Comparison of ENCODE assay signal across 31 cellular contexts in the genomic region with DNA sequence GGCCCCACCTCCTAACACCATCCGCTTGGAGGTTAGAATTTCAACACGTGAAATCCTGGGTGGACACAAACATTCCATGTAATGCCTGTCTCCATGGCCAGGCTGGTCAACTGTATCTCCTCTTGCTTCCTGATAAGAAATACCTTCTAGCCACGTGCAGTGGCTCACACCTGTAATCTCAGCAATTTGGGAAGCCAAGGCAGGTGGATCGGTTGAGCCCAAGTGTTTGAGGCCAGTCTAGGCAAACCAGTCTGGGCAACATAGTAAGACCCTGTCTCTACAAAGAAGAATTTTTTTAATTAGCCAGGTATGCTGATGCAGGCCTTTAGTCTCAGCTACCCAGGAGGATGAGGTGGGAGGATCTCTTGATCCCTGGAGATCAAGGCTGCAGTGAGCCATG. TPM values are rescaled to one million over a fixed set of nuclear protein-coding genes. Genes with fewer than 3 reads are reported as not detected.
A peak's percentile ranks its signal among the peaks of the same experiment; 100 is the strongest.
DNase-seq lines count a peak whose midpoint lies in the region; ATAC-seq, FAIRE-seq and TF ChIP-seq lines count a peak whose summit lies in the region.
"Had no signal": no experiment of that assay in that cellular context is flagged by ENCODE, and none has a peak within 500 bp of the region (broad histone marks: within the 10 kb centered on the region; RNA-seq: fewer than 3 reads in every experiment).

No MANE protein-coding gene starts in this region.

- H3K27ac ChIP-seq in DND-41 (ENCODE audit: low read length), result no peak overlapping the region
- no peak overlapping the region for H3K27ac ChIP-seq in H1 (ENCODE audit: low read depth, low read length)
- H3K27ac ChIP-seq in trophoblast cell (ENCODE audit: low read depth, low read length), result no peak overlapping the region
- no peak overlapping the region for H3K27ac ChIP-seq in RWPE1
- H3K27ac ChIP-seq: 22Rv1; A549; BLaER1; BLaER1 treated with 17β-estradiol and CSF1 and Interleukin-3, amounts not matched to agents 10 nM and 100 nM; C4-2B had no signal

- H3K4me3 ChIP-seq in DND-41 (ENCODE audit: low read depth in 1 of 2, low read length in 2 of 2) (no peak overlapping the region), H1 (ENCODE audit: extremely low read depth in 1 of 4, insufficient read depth in 2 of 4, low read depth in 3 of 4, low read length in 4 of 4) (no peak overlapping the region), trophoblast cell (ENCODE audit: low read depth, low read length) (no peak overlapping the region)
- H3K4me3 ChIP-seq: A549; BLaER1; BLaER1 treated with 17β-estradiol and CSF1 and Interleukin-3, amounts not matched to agents 10 nM and 100 nM had no signal

- CTCF ChIA-PET in H1 (lab: Charles Lee; ENCODE audit: partially characterized antibody) (no interaction called here), RWPE1 (lab: Yijun Ruan, JAX) (no interaction called here)

- no peak overlapping the region for H3K56ac ChIP-seq in H1 (replicated peaks; ENCODE audit: insufficient read length, low read depth, low read length)

- H2AFZ ChIP-seq in DND-41 (ENCODE audit: low read depth, low read length), result no peak overlapping the region
- H2AFZ ChIP-seq in H1 (ENCODE audit: low read length), result no peak overlapping the region
- H2AFZ ChIP-seq in trophoblast cell (ENCODE audit: insufficient read depth, low read length, poor library complexity), result no peak overlapping the region

- no peak for FAIRE-seq in H1 (lab: Jason Lieb, UNC)
- FAIRE-seq: A204.1, A549, D721Med had no signal

- no peaks in the 10 kb centered on the region; the same call in 1 of the 2 replicates for H3K79me1 ChIP-seq in H1 (ENCODE audit: low read depth, low read length)
- no peaks in the 10 kb centered on the region for H3K79me1 ChIP-seq in trophoblast cell (ENCODE audit: low read length)

- H3K79me2 ChIP-seq in DND-41 (ENCODE audit: insufficient read depth, low read length) (no peaks in the 10 kb centered on the region), H1 (ENCODE audit: control insufficient read depth in 1 of 2, insufficient read depth in 2 of 2, low read length in 2 of 2) (no peaks in the 10 kb centered on the region), trophoblast cell (ENCODE audit: control insufficient read depth, insufficient read depth, low read length, poor library complexity) (no peaks in the 10 kb centered on the region)

- POLR2A ChIA-PET in H1 (lab: Charles Lee; ENCODE audit: partially characterized antibody) (no interaction called here), RWPE1 (lab: Yijun Ruan, JAX; ENCODE audit: low non-redundant PET) (no interaction called here)

- H3K9me3 ChIP-seq in DND-41 (ENCODE audit: insufficient read depth, low read length, severe bottlenecking) (no peaks in the 10 kb centered on the region), H1 (ENCODE audit: insufficient read depth in 2 of 2, low read depth in 1 of 2, low read length in 1 of 2) (no peaks in the 10 kb centered on the region), trophoblast cell (ENCODE audit: insufficient read depth, low read depth, low read length) (peaks cover 4% of the 10 kb centered on the region)
- H3K9me3 ChIP-seq: A549; BE2C; BLaER1; BLaER1 treated with 17β-estradiol and CSF1 and Interleukin-3, amounts not matched to agents 10 nM and 100 nM; Caco-2 had no signal

- no peak for TF ChIP-seq EP300 in H1 (IDR thresholded peaks at IDR 0.05; ENCODE audit: borderline replicate concordance in 1 of 2, low read depth in 2 of 2, low read length in 2 of 2)

- H3K27me3 ChIP-seq in DND-41 (ENCODE audit: insufficient read depth, low read length, poor library complexity), result no peaks in the 10 kb centered on the region
- no peaks in the 10 kb centered on the region; a peak in 1 of 7 replicates for H3K27me3 ChIP-seq in H1 (replicated peaks in 1 of 4; ENCODE audit: control insufficient read depth in 3 of 4, extremely low read depth in 1 of 4, insufficient read depth in 3 of 4, low read length in 3 of 4)
- no peaks in the 10 kb centered on the region for H3K27me3 ChIP-seq in trophoblast cell (ENCODE audit: insufficient read depth, low read length)
- H3K27me3 ChIP-seq: BE2C; BLaER1; BLaER1 treated with 17β-estradiol and CSF1 and Interleukin-3, amounts not matched to agents 10 nM and 100 nM had no signal

- H3K4ac ChIP-seq in H1 (replicated peaks; ENCODE audit: insufficient read length, low read depth, low read length) (no peak overlapping the region), trophoblast cell (ENCODE audit: low read depth, low read length) (no peak overlapping the region)

- no peaks in the 10 kb centered on the region for H3K23me2 ChIP-seq in H1 (ENCODE audit: low read depth, low read length)

- H4K12ac ChIP-seq in trophoblast cell (ENCODE audit: low read depth, low read length), result no peak overlapping the region

- H3K14ac ChIP-seq in H1 (ENCODE audit: insufficient read length) (no peak overlapping the region), trophoblast cell (ENCODE audit: low read length) (no peak overlapping the region)

- H3K18ac ChIP-seq in H1 (ENCODE audit: extremely low read depth, low read length) (no peak overlapping the region), trophoblast cell (ENCODE audit: low read length) (no peak overlapping the region)

- H2AK5ac ChIP-seq in H1 (ENCODE audit: low read depth, low read length) (no peak overlapping the region), trophoblast cell (ENCODE audit: low read length) (no peak overlapping the region)

- no peak overlapping the region for H4K91ac ChIP-seq in H1 (replicated peaks; ENCODE audit: insufficient read length, low read length)
- no peak overlapping the region for H4K91ac ChIP-seq in trophoblast cell (ENCODE audit: low read depth, low read length)

- H4K8ac ChIP-seq in H1 (ENCODE audit: extremely low read depth, insufficient read depth, low read length), result no peak overlapping the region
- H4K8ac ChIP-seq in trophoblast cell (ENCODE audit: low read depth, low read length), result no peak overlapping the region

- H3K9ac ChIP-seq in DND-41 (ENCODE audit: low read depth, low read length) (no peak overlapping the region), H1 (replicated peaks in 1 of 4; ENCODE audit: extremely low read depth in 1 of 4, low read depth in 3 of 4, low read length in 3 of 4) (no peak overlapping the region), trophoblast cell (ENCODE audit: low read length) (no peak overlapping the region)
- H3K9ac ChIP-seq: BLaER1; BLaER1 treated with 17β-estradiol and CSF1 and Interleukin-3, amounts not matched to agents 10 nM and 100 nM had no signal

- H4K20me1 ChIP-seq in DND-41 (ENCODE audit: insufficient read depth, low read length) (no peaks in the 10 kb centered on the region), H1 (replicated peaks in 1 of 2; ENCODE audit: control insufficient read depth in 1 of 2, insufficient read depth in 2 of 2, low read length in 2 of 2) (no peaks in the 10 kb centered on the region)
- H4K20me1 ChIP-seq: BLaER1; BLaER1 treated with 17β-estradiol and CSF1 and Interleukin-3, amounts not matched to agents 10 nM and 100 nM had no signal

- ATAC-seq in DND-41 (ENCODE audit: insufficient read depth, low read depth), result peak; percentile 39; the same call in 1 of the 3 replicates
- ATAC-seq: A549; CD8-positive, alpha-beta T cell had no signal

- H3K36me3 ChIP-seq in DND-41 (ENCODE audit: insufficient read depth, low read length) (no peaks in the 10 kb centered on the region), H1 (ENCODE audit: control insufficient read depth in 2 of 4, insufficient read depth in 4 of 4, low read length in 3 of 4) (no peaks in the 10 kb centered on the region), trophoblast cell (ENCODE audit: control insufficient read depth in 1 of 2, insufficient read depth in 2 of 2, low read length in 2 of 2) (no peaks in the 10 kb centered on the region)
- H3K36me3 ChIP-seq: BE2C; BLaER1; BLaER1 treated with 17β-estradiol and CSF1 and Interleukin-3, amounts not matched to agents 10 nM and 100 nM had no signal

- no peak overlapping the region for H2BK20ac ChIP-seq in H1 (ENCODE audit: low read length)

- TF ChIP-seq CTCF in DND-41 (IDR thresholded peaks at IDR 0.05; ENCODE audit: borderline replicate concordance, extremely low read depth, low read length, poor library complexity, severe bottlenecking) (no peak), H1 (IDR thresholded peaks at IDR 0.05; ENCODE audit: control extremely low read depth in 1 of 3, insufficient read depth in 1 of 3, low read depth in 1 of 3, low read length in 3 of 3) (no peak), RWPE1 (conservative IDR thresholded peaks at IDR 0.05; ENCODE audit: low read depth) (no peak)

- H3K4me1 ChIP-seq in DND-41 (ENCODE audit: insufficient read depth, low read length), result no peaks in the 10 kb centered on the region
- no peaks in the 10 kb centered on the region; a peak in 1 of 7 replicates for H3K4me1 ChIP-seq in H1 (replicated peaks in 1 of 4; ENCODE audit: control insufficient read depth in 3 of 4, insufficient read depth in 4 of 4, low read length in 3 of 4)
- H3K4me1 ChIP-seq in trophoblast cell (ENCODE audit: control insufficient read depth in 1 of 2, insufficient read depth in 2 of 2, low read length in 2 of 2), result no peaks in the 10 kb centered on the region
- H3K4me1 ChIP-seq: A549, BE2C, BLaER1, Caco-2 had no signal

- H2BK15ac ChIP-seq in H1 (ENCODE audit: low read length), result 0 out of 2 replicates have a peak overlapping the region, but pooled peaks have one; percentile 47

- H3K4me2 ChIP-seq in DND-41 (ENCODE audit: insufficient read depth, low read length), result no peak overlapping the region
- H3K4me2 ChIP-seq in H1 (ENCODE audit: insufficient read depth in 1 of 2, low read depth in 2 of 2, low read length in 2 of 2), result no peak overlapping the region
- H3K4me2 ChIP-seq in trophoblast cell (ENCODE audit: low read length), result no peak overlapping the region
- H3K4me2 ChIP-seq: A549; BLaER1; BLaER1 treated with 17β-estradiol and CSF1 and Interleukin-3, amounts not matched to agents 10 nM and 100 nM had no signal

- H2BK5ac ChIP-seq in H1 (ENCODE audit: low read depth, low read length), result no peak overlapping the region
- no peak overlapping the region for H2BK5ac ChIP-seq in trophoblast cell (ENCODE audit: low read depth, low read length, poor library complexity)

- TF ChIP-seq POLR2A in H1 (IDR thresholded peaks at IDR 0.05; ENCODE audit: control extremely low read depth in 1 of 2, low read depth in 2 of 2, low read length in 2 of 2), result no peak

- H3K23ac ChIP-seq in H1 (ENCODE audit: insufficient read length), result no peak overlapping the region
- H3K23ac ChIP-seq in trophoblast cell (ENCODE audit: low read length), result no peak overlapping the region

- no peak for TF ChIP-seq RAD21 in H1 (IDR thresholded peaks at IDR 0.05 in 1 of 2, conservative IDR thresholded peaks at IDR 0.05 in 1 of 2; ENCODE audit: low read depth in 2 of 2, low read length in 2 of 2)

- 89% methylated on average over 4 of the region's 4 CpGs; no CpG with 5 or more reads in 1 of the 2 experiments for WGBS in H1 (ENCODE audit: extremely low coverage in 1 of 2, insufficient coverage in 1 of 2, insufficient read length in 1 of 2, insufficient replicate concordance in 2 of 2, low coverage in 1 of 2, low lambda C conversion rate in 2 of 2, missing lambda C conversion rate in 1 of 2), 2 experiments
- WGBS in trophoblast cell (ENCODE audit: extremely low coverage, insufficient coverage, insufficient read length), result no CpG with 5 or more reads among the region's 4 CpGs

- no peak overlapping the region for H2BK120ac ChIP-seq in H1 (replicated peaks; ENCODE audit: low read depth, low read length)
- no peak overlapping the region for H2BK120ac ChIP-seq in trophoblast cell (ENCODE audit: insufficient read depth, low read length, poor library complexity)

- H4K5ac ChIP-seq in H1 (ENCODE audit: insufficient read length, low read depth, low read length), result no peak overlapping the region

- H2BK12ac ChIP-seq in H1 (ENCODE audit: low read depth, low read length) (no peak overlapping the region), trophoblast cell (ENCODE audit: low read length) (no peak overlapping the region)

- DNase-seq in DND-41, result no peak
- no peak for DNase-seq in H1 (ENCODE audit: low read depth in 1 of 2, low spot score in 2 of 2)
- peak; percentile 74 to 82 for DNase-seq in trophoblast cell
- no peak for DNase-seq in RWPE1 (ENCODE audit: low spot score)
- no peak for DNase-seq in NCI-H187 (lab: John Stamatoyannopoulos, UW)
- DNase-seq in GDM1 (lab: John Stamatoyannopoulos, UW), result no peak
- DNase-seq: 8988T; ACHN; BE2C; C1 segment of cervical spinal cord; Caco-2; Calu3; CD4-positive, alpha-beta memory T cell; CD4-positive, alpha-beta T cell; CD4-positive, CD25-positive, alpha-beta regulatory T cell; CD8-positive, alpha-beta memory T cell; CD8-positive, alpha-beta T cell; COR-L47; DMS 273 treated with DMSO at 0.1 percent for 48 hours; DMS153; DMS53; DMS79; DMS79 treated with DMSO at 0.1 percent for 48 hours; EL had no signal

RNA-seq across cellular contexts. Expression of a gene that starts 58.3 kb away (rescaled TPM):
- 75.3 and 83.7 TPM in 2 replicates for total RNA-seq in H1 (2021; fragmentation: NEBNext Ultra II Directional; extraction: Animal tissue kit (Norgen Biotek cat#: 25700))
- 34.5 and 47.8 TPM in 2 replicates for polyA plus RNA-seq in H1 (2011; rRNA removed)
- 40.8 TPM for polyA plus RNA-seq in H1 (2011; cell fraction: cytosol; rRNA removed)
- 65.6 TPM for polyA plus RNA-seq in H1 (2011; cell fraction: nucleus; rRNA removed)
- 51.1 to 58.7 TPM (median 53.7 TPM) in 4 replicates for polyA plus RNA-seq in H1 (2012, experiment 1 of 2)
- 35.2 TPM for polyA plus RNA-seq in H1 (2012, experiment 2 of 2)
- 90.5 TPM for polyA plus RNA-seq in H1 (2013, experiment 1 of 2)
- polyA plus RNA-seq in H1 (2013, experiment 2 of 2), result 94.8 TPM
- polyA minus RNA-seq in H1 (2011; rRNA and poly(A)+ RNA removed), result 34.8 and 35.8 TPM in 2 replicates
- polyA minus RNA-seq in H1 (2011; cell fraction: cytosol; rRNA and poly(A)+ RNA removed), result 32.2 TPM
- polyA minus RNA-seq in H1 (2011; cell fraction: nucleus; rRNA and poly(A)+ RNA removed), result 36.7 TPM
- 156 and 169 TPM in 2 replicates for polyA plus RNA-seq in trophoblast cell (2013)

Comparison
In these comparisons a context has a peak if more than half of its experiments do, and no peak if none do; other contexts are left out.
1. DNase-seq: peak in trophoblast cell (2 of 2); none in DND-41 (single experiment), H1 (0 of 2), RWPE1 (single experiment), NCI-H187 (0 of 2) and GDM1 (single experiment).